Comparison of ENCODE assay signal across 10 cellular contexts in genomic region chr17:48046296-48046695, GRCh38. TPM values are rescaled to one million over a fixed set of nuclear protein-coding genes. Genes with fewer than 3 reads are reported as not detected.
DNase-seq lines count a peak whose midpoint lies in the region; ATAC-seq and TF ChIP-seq lines count a peak whose summit lies in the region.
"Had no signal": no experiment of that assay in that cellular context is flagged by ENCODE, and none has a peak within 500 bp of the region (broad histone marks: within the 10 kb centered on the region; RNA-seq: fewer than 3 reads in every experiment).

No MANE protein-coding gene starts in this region.

- H3K27me3 Mint-ChIP-seq in activated T-cell treated with anti-CD3 and anti-CD28 coated beads, Interleukin-2, amount 50 U/mL, for 72 hours (ENCODE audit: low read depth), result no peaks in the 10 kb centered on the region
- no peaks in the 10 kb centered on the region for H3K27me3 Mint-ChIP-seq in WTC11 (ENCODE audit: low read depth)

- H3K4me3 Mint-ChIP-seq in activated T-cell treated with anti-CD3 and anti-CD28 coated beads, Interleukin-2, amount 50 U/mL, for 72 hours, result peak overlapping the region; percentile 85
- H3K4me3 Mint-ChIP-seq in WTC11, result peak overlapping the region; percentile 93

- peaks cover 42% of the 10 kb centered on the region for H3K4me1 Mint-ChIP-seq in activated T-cell treated with anti-CD3 and anti-CD28 coated beads, Interleukin-2, amount 50 U/mL, for 72 hours (ENCODE audit: low read depth)
- peaks cover 40% of the 10 kb centered on the region for H3K4me1 Mint-ChIP-seq in WTC11

- H3K4me3 ChIP-seq in iPS-15b (ENCODE audit: low read depth, low read length), result peak overlapping the region; percentile 98
- no peak overlapping the region for H3K4me3 ChIP-seq in subcutaneous abdominal adipose tissue (ENCODE audit: low read depth in 1 of 5, low read length in 5 of 5)

- CTCF ChIA-PET in WTC11 (lab: Charles Lee), result interaction anchor here (10.4 kb wide), 1 partner anchor 20 kb away, joined by 108 read pairs; no protein-coding TSS in a partner anchor

- POLR2A ChIA-PET in WTC11 (lab: Charles Lee), result interaction anchor here (1.4 to 3.1 kb wide), 2 partner anchors 9 to 12 kb away, joined by 3 to 17 read pairs; no protein-coding TSS in a partner anchor

- no peak for DNase-seq in activated T-cell treated with anti-CD3 and anti-CD28 coated beads, Interleukin-2, amount 50 U/mL, for 72 hours
- DNase-seq in activated T-cell treated with anti-CD3 and anti-CD28 coated beads for 4 hours (no peak), WTC11 (ENCODE audit: low spot score) (no peak), Ammon's horn (ENCODE audit: low spot score) (no peak), SHP77 (lab: John Stamatoyannopoulos, UW) (no peak)
- DNase-seq: effector memory CD4-positive, alpha-beta T cell; upper lobe of left lung had no signal

- no peak for TF ChIP-seq CTCF in WTC11 (IDR thresholded peaks at IDR 0.05)

- ATAC-seq in activated T-cell treated with anti-CD3 and anti-CD28 coated beads, Interleukin-2, amount 50 U/mL, for 72 hours (replicated peaks in 1 of 2), result no peak
- no peak for ATAC-seq in WTC11
- ATAC-seq in GM21367 (IDR thresholded peaks at IDR 0.05; ENCODE audit: unreplicated experiment), result no peak

- H3K27ac ChIP-seq in subcutaneous abdominal adipose tissue (ENCODE audit: low read depth, low read length), result peak overlapping the region; percentile 93

- peaks cover 9 to 31% of the 10 kb centered on the region in 2 donors for H3K36me3 Mint-ChIP-seq in activated T-cell treated with anti-CD3 and anti-CD28 coated beads, Interleukin-2, amount 50 U/mL, for 72 hours (ENCODE audit: insufficient read depth in 2 of 2)
- H3K36me3 Mint-ChIP-seq in WTC11, result peaks cover 10% of the 10 kb centered on the region

- H3K9me3 ChIP-seq in iPS-15b (ENCODE audit: control insufficient read depth, insufficient read depth, low read length) (no peaks in the 10 kb centered on the region), subcutaneous abdominal adipose tissue (ENCODE audit: control insufficient read depth in 5 of 5, low read length in 5 of 5) (no peaks in the 10 kb centered on the region)
- H3K9me3 ChIP-seq: upper lobe of left lung had no signal

- H3K9ac ChIP-seq in iPS-15b (ENCODE audit: low read depth, low read length) (no peak overlapping the region), subcutaneous abdominal adipose tissue (ENCODE audit: low read length in 5 of 5) (peak overlapping the region in 1 of 5 donors; percentile 63)

- H3K4me1 ChIP-seq in iPS-15b (ENCODE audit: control insufficient read depth, insufficient read depth, low read length), result peaks cover 8% of the 10 kb centered on the region
- peaks cover 11 to 57% (median 52%) of the 10 kb centered on the region in 5 donors for H3K4me1 ChIP-seq in subcutaneous abdominal adipose tissue (ENCODE audit: control insufficient read depth in 5 of 5, insufficient read depth in 5 of 5, low read length in 5 of 5)

- H3K36me3 ChIP-seq in iPS-15b (ENCODE audit: control insufficient read depth, insufficient read depth, low read length) (peaks cover 8% of the 10 kb centered on the region), subcutaneous abdominal adipose tissue (ENCODE audit: control insufficient read depth in 5 of 5, insufficient read depth in 5 of 5, low read length in 5 of 5) (peaks cover 0 to 8% (median 5%) of the 10 kb centered on the region in 5 donors)

- peak overlapping the region; percentile 96 for H3K27ac Mint-ChIP-seq in activated T-cell treated with anti-CD3 and anti-CD28 coated beads, Interleukin-2, amount 50 U/mL, for 72 hours
- H3K27ac Mint-ChIP-seq in WTC11, result peak overlapping the region; percentile 100

- H3K27me3 ChIP-seq in iPS-15b (ENCODE audit: control insufficient read depth, insufficient read depth, low read length) (peaks cover 4% of the 10 kb centered on the region), subcutaneous abdominal adipose tissue (ENCODE audit: control insufficient read depth in 5 of 5, insufficient read depth in 4 of 5, low read length in 5 of 5) (no peaks in the 10 kb centered on the region)
- H3K27me3 ChIP-seq: upper lobe of left lung had no signal

- H3K9me3 Mint-ChIP-seq in activated T-cell treated with anti-CD3 and anti-CD28 coated beads, Interleukin-2, amount 50 U/mL, for 72 hours, result no peaks in the 10 kb centered on the region
- H3K9me3 Mint-ChIP-seq in WTC11, result no peaks in the 10 kb centered on the region

TF ChIP-seq in WTC11, 78 proteins besides CTCF, POLR2A, EP300 and RAD21:
- TF ChIP-seq GTF2I (CRISPR knock-in tag; conservative IDR thresholded peaks at IDR 0.05) (0 out of 2 replicates have a peak, but pooled peaks have one; percentile 34), HMGA2 (CRISPR knock-in tag; IDR thresholded peaks at IDR 0.05) (no peak), ZNF121 (CRISPR knock-in tag; IDR thresholded peaks at IDR 0.05) (peak; percentile 92)

RNA-seq across cellular contexts. Expression of gene NFE2L1, which starts 1.9 kb away (rescaled TPM):
- 100 to 1,000 TPM; 214 to 237 TPM for total RNA-seq in activated T-cell treated with anti-CD3 and anti-CD28 coated beads, Interleukin-2, amount 50 U/mL, for 72 hours
- total RNA-seq in WTC11 (2021), result 130 to 149 TPM (median 131 TPM) in 3 replicates

RNA-seq across cellular contexts. Expression of gene COPZ2, which starts 8.7 kb away (rescaled TPM):
- 10 to 100 TPM; 11.7 to 14.2 TPM for total RNA-seq in activated T-cell treated with anti-CD3 and anti-CD28 coated beads, Interleukin-2, amount 50 U/mL, for 72 hours
- 0.37 to 0.44 TPM in 2 of 3 replicates, not detected in the other for total RNA-seq in WTC11 (2021)

RNA-seq across cellular contexts. Expression of gene CBX1, which starts 55.0 kb away (rescaled TPM):
- 10 to 100 TPM; 47.0 to 62.3 TPM for total RNA-seq in activated T-cell treated with anti-CD3 and anti-CD28 coated beads, Interleukin-2, amount 50 U/mL, for 72 hours
- total RNA-seq in WTC11 (2021), result 162 to 167 TPM (median 165 TPM) in 3 replicates
